In genomic region chr5:14265574-14265973, GRCh38 we compare ENCODE assay signal across 11 cellular contexts.
DNase-seq lines count a peak whose midpoint lies in the region; ATAC-seq, FAIRE-seq and TF ChIP-seq lines count a peak whose summit lies in the region.
"Had no signal": no experiment of that assay in that cellular context is flagged by ENCODE, and none has a peak within 500 bp of the region (broad histone marks: within the 10 kb centered on the region; RNA-seq: fewer than 3 reads in every experiment).

No MANE protein-coding gene starts in this region.

- H3K27me3 ChIP-seq in SJCRH30, result no peaks in the 10 kb centered on the region
- no peaks in the 10 kb centered on the region for H3K27me3 ChIP-seq in smooth muscle cell (ENCODE audit: low read depth)

- peak overlapping the region; percentile 52; the same call in 1 of the 2 replicates for H3K4me3 ChIP-seq in SJCRH30
- H3K4me3 ChIP-seq in fibroblast of the aortic adventitia (ENCODE audit: low read depth, low read length), result no peak overlapping the region
- H3K4me3 ChIP-seq in smooth muscle cell, result peak overlapping the region; percentile 51

- H3F3A ChIP-seq in smooth muscle cell (ENCODE audit: low read depth), result peaks cover 21% of the 10 kb centered on the region

- peak overlapping the region; percentile 75 for H3K9ac ChIP-seq in smooth muscle cell (ENCODE audit: low read depth)

- DNase-seq in DMS 273 (lab: John Stamatoyannopoulos, UW; ENCODE audit: unreplicated experiment), result peak; percentile 16
- no peak for DNase-seq in DMS 273 treated with DMSO at 0.1 percent for 48 hours (lab: John Stamatoyannopoulos, UW)
- DNase-seq in SJCRH30, result no peak
- DNase-seq in fibroblast of the aortic adventitia (ENCODE audit: low read depth), result peak; percentile 83
- no peak for DNase-seq in smooth muscle cell (lab: John Stamatoyannopoulos, UW; ENCODE audit: unreplicated experiment)
- no peak for DNase-seq in NK-92 treated with Interleukin-12 subunit alpha and Interleukin-12 subunit beta, amount 100 ng/mL, for 24 hours (lab: John Stamatoyannopoulos, UW)
- no peak for DNase-seq in frontal cortex (ENCODE audit: low spot score in 2 of 2)
- DNase-seq: MV-4-11 had no signal

- H3K4me2 ChIP-seq in smooth muscle cell, result peak overlapping the region; percentile 89

- H3K4me1 ChIP-seq in SJCRH30 (peaks cover 53% of the 10 kb centered on the region), smooth muscle cell (ENCODE audit: low read depth) (peaks cover 66% of the 10 kb centered on the region)

- no peak for FAIRE-seq in frontal cortex (lab: Jason Lieb, UNC)

- H2AFZ ChIP-seq in smooth muscle cell (ENCODE audit: low read depth), result no peak overlapping the region

- peaks cover 65% of the 10 kb centered on the region for H4K20me1 ChIP-seq in smooth muscle cell (ENCODE audit: low read depth)

- peaks cover 88% of the 10 kb centered on the region for H3K79me2 ChIP-seq in smooth muscle cell (ENCODE audit: low read depth)

- H3K9me3 ChIP-seq in SJCRH30 (replicated peaks), result no peaks in the 10 kb centered on the region
- H3K9me3 ChIP-seq in smooth muscle cell (replicated peaks; ENCODE audit: low read depth), result no peaks in the 10 kb centered on the region
- H3K9me3 ChIP-seq: HAP-1 had no signal

- H3K27ac ChIP-seq in SJCRH30, result peak overlapping the region; percentile 77
- H3K27ac ChIP-seq in smooth muscle cell (ENCODE audit: low read depth), result peak overlapping the region; percentile 98
- H3K27ac ChIP-seq: 22Rv1 had no signal

- no peak for ATAC-seq in GM21528 (IDR thresholded peaks at IDR 0.05; ENCODE audit: low FRiP score, unreplicated experiment)

- H3K36me3 ChIP-seq in SJCRH30 (no peaks in the 10 kb centered on the region), smooth muscle cell (ENCODE audit: low read depth) (no peaks in the 10 kb centered on the region)
- H3K36me3 ChIP-seq: HAP-1 had no signal

- WGBS in smooth muscle cell (ENCODE audit: low lambda C conversion rate), result 4% methylated on average over 2 of the region's 2 CpGs

- TF ChIP-seq CTCF in fibroblast of the aortic adventitia (IDR thresholded peaks at IDR 0.05; ENCODE audit: insufficient read depth, low read length) (no peak), smooth muscle cell (IDR thresholded peaks at IDR 0.05; ENCODE audit: borderline replicate concordance, insufficient read depth, poor library complexity, severe bottlenecking) (no peak)

Comparison
In these comparisons a context has a peak if more than half of its experiments do, and no peak if none do; other contexts are left out.
1. DNase-seq: peak in DMS 273 (single experiment) and fibroblast of the aortic adventitia (single experiment); none in DMS 273 treated with DMSO at 0.1 percent for 48 hours (single experiment), SJCRH30 (0 of 2), smooth muscle cell (single experiment), NK-92 treated with Interleukin-12 subunit alpha and Interleukin-12 subunit beta, amount 100 ng/mL, for 24 hours (single experiment) and frontal cortex (0 of 2).